Comparison of ENCODE assay signal across 21 cellular contexts in the genomic region with DNA sequence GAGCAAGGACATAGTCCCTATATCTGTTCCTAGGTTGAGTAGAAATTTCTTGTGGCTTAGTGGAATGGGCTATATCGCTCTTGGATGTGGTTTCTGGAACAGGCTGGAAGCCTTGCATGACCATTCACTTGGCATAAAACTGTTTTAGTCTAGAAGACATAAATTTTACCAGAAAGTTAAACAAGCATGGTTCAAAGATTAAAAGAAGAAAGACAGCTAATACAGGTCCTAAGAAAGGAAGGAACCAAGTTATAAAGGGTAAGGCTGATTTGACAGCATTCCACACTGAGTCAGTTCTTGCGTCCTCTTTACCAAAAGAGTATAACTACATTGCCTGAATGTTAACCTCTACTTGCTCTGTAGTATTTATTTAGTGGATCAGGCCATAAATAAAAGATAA.
DNase-seq lines count a peak whose midpoint lies in the region; ATAC-seq, FAIRE-seq and TF ChIP-seq lines count a peak whose summit lies in the region.
"Had no signal": no experiment of that assay in that cellular context is flagged by ENCODE, and none has a peak within 500 bp of the region (broad histone marks: within the 10 kb centered on the region; RNA-seq: fewer than 3 reads in every experiment).

No MANE protein-coding gene starts in this region.

- no peak overlapping the region for H4K5ac ChIP-seq in mesendoderm (ENCODE audit: low read length)

- H3K36me3 Mint-ChIP-seq in HFFc6 (ENCODE audit: low read depth) = no peaks in the 10 kb centered on the region
- no peaks in the 10 kb centered on the region for H3K36me3 Mint-ChIP-seq in astrocyte (ENCODE audit: low read depth, unreplicated experiment)

- TF ChIP-seq POLR2A in esophagus squamous epithelium (IDR thresholded peaks at IDR 0.05) = no peak
- TF ChIP-seq POLR2A in uterus (IDR thresholded peaks at IDR 0.05) = no peak

- peak overlapping the region; percentile 12 for H3K18ac ChIP-seq in mesendoderm (ENCODE audit: low read length)

- FAIRE-seq in astrocyte (lab: Jason Lieb, UNC) = no peak
- FAIRE-seq: A549, GM19239, K562 had no signal

- TF ChIP-seq CTCF in HFFc6 (IDR thresholded peaks at IDR 0.05) (no peak), astrocyte (IDR thresholded peaks at IDR 0.05; ENCODE audit: insufficient read depth, low read depth, low read length) (no peak), esophagus squamous epithelium (IDR thresholded peaks at IDR 0.05) (no peak), uterus (IDR thresholded peaks at IDR 0.05) (no peak)

- H3K4me2 ChIP-seq in astrocyte (ENCODE audit: low read length) = no peak overlapping the region
- no peak overlapping the region for H3K4me2 ChIP-seq in mesendoderm (ENCODE audit: low read length)
- H3K4me2 ChIP-seq: A549, SK-N-SH had no signal

- in situ Hi-C loops in KBM-7 (cut with MboI; ENCODE audit: low pct_unique_long_range_greater_than_20kb, low sequenced_read_pairs) = no loop called here

- H3K9ac ChIP-seq in astrocyte (ENCODE audit: low read length) (no peak overlapping the region), mesendoderm (ENCODE audit: low read length) (no peak overlapping the region)
- H3K9ac ChIP-seq: SK-N-SH had no signal

- no peak overlapping the region for H2BK5ac ChIP-seq in mesendoderm (ENCODE audit: low read length)

- H3K27me3 ChIP-seq in astrocyte (ENCODE audit: insufficient read depth, low read length) (no peaks in the 10 kb centered on the region), esophagus squamous epithelium (no peaks in the 10 kb centered on the region), mesendoderm (ENCODE audit: insufficient read depth, low read length, poor library complexity) (no peaks in the 10 kb centered on the region), uterus (no peaks in the 10 kb centered on the region)
- H3K27me3 ChIP-seq: MG63, Peyer's patch had no signal

- H3K27ac Mint-ChIP-seq in HFFc6 = peak overlapping the region; percentile 45; the same call in 1 of the 2 replicates
- H3K27ac Mint-ChIP-seq in astrocyte (ENCODE audit: unreplicated experiment) = no peak overlapping the region

- H2BK120ac ChIP-seq in mesendoderm (ENCODE audit: low read depth, low read length) = no peak overlapping the region

- H3K27me3 Mint-ChIP-seq in HFFc6 (ENCODE audit: insufficient read depth) (no peaks in the 10 kb centered on the region), astrocyte (ENCODE audit: low read depth, unreplicated experiment) (no peaks in the 10 kb centered on the region)

- H3K4me1 Mint-ChIP-seq in HFFc6 (ENCODE audit: low read depth) (peaks cover 53% of the 10 kb centered on the region), astrocyte (ENCODE audit: low read depth, unreplicated experiment) (peaks cover 4% of the 10 kb centered on the region)

- no peak overlapping the region for H3K56ac ChIP-seq in mesendoderm (ENCODE audit: low read length)

- H3K4me1 ChIP-seq in astrocyte (ENCODE audit: insufficient read depth, low read length) = no peaks in the 10 kb centered on the region
- H3K4me1 ChIP-seq in esophagus squamous epithelium = peaks cover 4 to 57% (median 27%) of the 10 kb centered on the region in 3 donors
- H3K4me1 ChIP-seq in mesendoderm (ENCODE audit: control insufficient read depth, low read depth, low read length) = no peaks in the 10 kb centered on the region
- no peaks in the 10 kb centered on the region for H3K4me1 ChIP-seq in uterus
- H3K4me1 ChIP-seq: A549, HAP-1, Peyer's patch had no signal

- H3K4me3 ChIP-seq in astrocyte (ENCODE audit: insufficient read depth, low read depth, low read length) (no peak overlapping the region), esophagus squamous epithelium (no peak overlapping the region), mesendoderm (ENCODE audit: low read length) (no peak overlapping the region), uterus (no peak overlapping the region)
- H3K4me3 ChIP-seq: A549, HAP-1, K562, MG63, Peyer's patch had no signal

- no peak for ATAC-seq in GM18519 (IDR thresholded peaks at IDR 0.05; ENCODE audit: low FRiP score, unreplicated experiment)
- ATAC-seq: A549, K562 had no signal

- H3K23ac ChIP-seq in mesendoderm (ENCODE audit: low read length) = no peak overlapping the region

- no peaks in the 10 kb centered on the region for H4K20me1 ChIP-seq in astrocyte (ENCODE audit: insufficient read depth, low read length)

- intact Hi-C loops in esophagus squamous epithelium (cut with DNase I) = no loop called here
- intact Hi-C loops in uterus (cut with DNase I; ENCODE audit: low total_unique reads) = no loop called here

- H3K36me3 ChIP-seq in astrocyte (ENCODE audit: insufficient read depth, low read length) (no peaks in the 10 kb centered on the region), esophagus squamous epithelium (no peaks in the 10 kb centered on the region), mesendoderm (ENCODE audit: control insufficient read depth, insufficient read depth, low read length) (no peaks in the 10 kb centered on the region), uterus (no peaks in the 10 kb centered on the region)
- H3K36me3 ChIP-seq: HAP-1, MG63, Peyer's patch had no signal

- H4K8ac ChIP-seq in mesendoderm (ENCODE audit: low read depth, low read length) = no peak overlapping the region

- H3K4me3 Mint-ChIP-seq in HFFc6 = no peak overlapping the region
- no peak overlapping the region for H3K4me3 Mint-ChIP-seq in astrocyte (ENCODE audit: unreplicated experiment)

- no peak overlapping the region for H3K4ac ChIP-seq in mesendoderm (ENCODE audit: low read depth, low read length)

- H2AK5ac ChIP-seq in mesendoderm (ENCODE audit: low read length) = no peak overlapping the region

- H3K9me3 Mint-ChIP-seq in HFFc6 (no peaks in the 10 kb centered on the region), astrocyte (ENCODE audit: unreplicated experiment) (no peaks in the 10 kb centered on the region)

- H3K9me3 ChIP-seq in astrocyte (ENCODE audit: insufficient read depth, low read depth, low read length) (no peaks in the 10 kb centered on the region), esophagus squamous epithelium (no peaks in the 10 kb centered on the region), uterus (no peaks in the 10 kb centered on the region)
- H3K9me3 ChIP-seq: HAP-1, MG63, Peyer's patch, SK-N-SH had no signal

- H3K79me1 ChIP-seq in mesendoderm (ENCODE audit: low read length) = no peaks in the 10 kb centered on the region

- no peak overlapping the region for H2BK15ac ChIP-seq in mesendoderm (replicated peaks; ENCODE audit: low read depth)

- H3K79me2 ChIP-seq in astrocyte (ENCODE audit: insufficient read depth, low read length) (no peaks in the 10 kb centered on the region), mesendoderm (ENCODE audit: control insufficient read depth, insufficient read depth, low read length) (no peaks in the 10 kb centered on the region)

- no peak for DNase-seq in HFFc6
- DNase-seq in astrocyte (ENCODE audit: low read depth) = peak; percentile 72
- DNase-seq in esophagus squamous epithelium (lab: John Stamatoyannopoulos, UW) = no peak
- DNase-seq in mesendoderm = no peak
- DNase-seq in cerebellum (ENCODE audit: low spot score) = no peak
- no peak for DNase-seq in uterus
- no peak for DNase-seq in KBM-7
- DNase-seq: C1 segment of cervical spinal cord, GF-D8, MG63, NCI-H1092, NCI-H2081 treated with DMSO at 0.1 percent for 48 hours, NCI-H510A treated with DMSO at 0.1 percent for 48 hours, Peyer's patch, SHP77, SK-N-SH had no signal

- WGBS in esophagus squamous epithelium, 2 donors = 40 to 59% methylated on average over 2 of the region's 2 CpGs
- no CpG with 5 or more reads among the region's 2 CpGs for WGBS in mesendoderm (ENCODE audit: extremely low coverage, insufficient coverage, low lambda C conversion rate)

- H2AFZ ChIP-seq in astrocyte (ENCODE audit: low read depth, low read length) = no peak overlapping the region

- H3K27ac ChIP-seq in astrocyte (ENCODE audit: low read depth, low read length) = no peak overlapping the region
- peak overlapping the region; percentile 40 to 77 (median 58) for H3K27ac ChIP-seq in esophagus squamous epithelium
- no peak overlapping the region for H3K27ac ChIP-seq in mesendoderm (ENCODE audit: low read depth, low read length)
- no peak overlapping the region for H3K27ac ChIP-seq in uterus
- H3K27ac ChIP-seq: A549, Peyer's patch had no signal

Comparison
In these comparisons a context has a peak if more than half of its experiments do, and no peak if none do; other contexts are left out.
1. H3K27ac ChIP-seq: peak in esophagus squamous epithelium (4 of 4); none in astrocyte (single experiment), mesendoderm (single experiment) and uterus (0 of 2).